8 cellular contexts compared by ENCODE assay signal in genomic region chr2:102064679-102065674, GRCh38.
A peak's percentile ranks its signal among the peaks of the same experiment; 100 is the strongest.
DNase-seq lines count a peak whose midpoint lies in the region; ATAC-seq, FAIRE-seq and TF ChIP-seq lines count a peak whose summit lies in the region.

No MANE protein-coding gene starts in this region.

- dilution Hi-C loops in keratinocyte (cut with MboI; ENCODE audit: extremely low pct_ligation_motif_present, low sequenced_read_pairs) = no loop called here

- H3K36me3 ChIP-seq in adrenal gland (replicated peaks in 1 of 2) (no peaks in the 10 kb centered on the region), keratinocyte (ENCODE audit: control insufficient read depth in 2 of 2, extremely low read depth in 1 of 2, insufficient read depth in 2 of 2, low read length in 2 of 2) (no peaks in the 10 kb centered on the region), smooth muscle cell (ENCODE audit: low read depth) (no peaks in the 10 kb centered on the region)

- H3K79me2 ChIP-seq in keratinocyte (ENCODE audit: control insufficient read depth, insufficient read depth, low read length) = no peaks in the 10 kb centered on the region
- no peaks in the 10 kb centered on the region for H3K79me2 ChIP-seq in smooth muscle cell (ENCODE audit: low read depth)

- H2AFZ ChIP-seq in keratinocyte (ENCODE audit: control insufficient read depth, low read length) = peak overlapping the region; percentile 75
- no peak overlapping the region for H2AFZ ChIP-seq in smooth muscle cell (ENCODE audit: low read depth)

- no peaks in the 10 kb centered on the region for H4K20me1 ChIP-seq in keratinocyte (ENCODE audit: control insufficient read depth, extremely low read depth, insufficient read depth, low read length)
- no peaks in the 10 kb centered on the region for H4K20me1 ChIP-seq in smooth muscle cell (ENCODE audit: low read depth)

- H3K9me3 ChIP-seq in adrenal gland (replicated peaks in 1 of 3) = peaks cover 0 to 5% (median 0%) of the 10 kb centered on the region in 3 donors
- H3K9me3 ChIP-seq in keratinocyte (ENCODE audit: control insufficient read depth, low read depth, low read length) = peaks cover 7% of the 10 kb centered on the region
- no peaks in the 10 kb centered on the region for H3K9me3 ChIP-seq in smooth muscle cell (replicated peaks; ENCODE audit: low read depth)

- peak overlapping the region; percentile 71 for H3K4me2 ChIP-seq in keratinocyte (ENCODE audit: control insufficient read depth, extremely low read depth, insufficient read depth, low read depth, low read length)
- peak overlapping the region; percentile 78 for H3K4me2 ChIP-seq in smooth muscle cell

- intact Hi-C loops in adrenal gland (cut with DNase I) = loop anchor here (5.0 kb wide), 3 partner anchors 33 to 172 kb away; no protein-coding TSS in a partner anchor

- H3K27me3 ChIP-seq in adrenal gland = no peaks in the 10 kb centered on the region
- H3K27me3 ChIP-seq in keratinocyte (ENCODE audit: control insufficient read depth, extremely low read depth, insufficient read depth, low read length) = no peaks in the 10 kb centered on the region
- H3K27me3 ChIP-seq in smooth muscle cell (ENCODE audit: low read depth) = no peaks in the 10 kb centered on the region

- H3F3A ChIP-seq in smooth muscle cell (ENCODE audit: low read depth) = peaks cover 38% of the 10 kb centered on the region

- H3K4me1 ChIP-seq in adrenal gland (replicated peaks in 1 of 2) = peaks cover 48 to 66% of the 10 kb centered on the region in 2 donors
- H3K4me1 ChIP-seq in keratinocyte (ENCODE audit: control insufficient read depth, extremely low read depth, insufficient read depth, low read length) = peaks cover 32% of the 10 kb centered on the region
- H3K4me1 ChIP-seq in smooth muscle cell (ENCODE audit: low read depth) = peaks cover 5% of the 10 kb centered on the region

- no peak for TF ChIP-seq POLR2A in adrenal gland (IDR thresholded peaks at IDR 0.05)

- FAIRE-seq in keratinocyte (lab: Jason Lieb, UNC) = no peak

- peak overlapping the region; percentile 89 to 98 (median 95) for H3K27ac ChIP-seq in adrenal gland
- H3K27ac ChIP-seq in keratinocyte (ENCODE audit: control insufficient read depth, insufficient read depth, low read length) = peak overlapping the region; percentile 74
- H3K27ac ChIP-seq in smooth muscle cell (ENCODE audit: low read depth) = peak overlapping the region; percentile 81

- peak overlapping the region; percentile 3 for H3K9ac ChIP-seq in keratinocyte (ENCODE audit: control insufficient read depth, extremely low read depth, insufficient read depth, low read length)
- H3K9ac ChIP-seq in smooth muscle cell (ENCODE audit: low read depth) = no peak overlapping the region

- ATAC-seq in GM21390 (IDR thresholded peaks at IDR 0.05; ENCODE audit: unreplicated experiment) (no peak), GM18867 (IDR thresholded peaks at IDR 0.05; ENCODE audit: unreplicated experiment) (no peak)

- no peak for TF ChIP-seq CTCF in adrenal gland (IDR thresholded peaks at IDR 0.05)
- no peak for TF ChIP-seq CTCF in keratinocyte (optimal IDR thresholded peaks at IDR 0.05 in 1 of 3, IDR thresholded peaks at IDR 0.05 in 1 of 3, conservative IDR thresholded peaks at IDR 0.05 in 1 of 3; ENCODE audit: extremely low read depth in 1 of 3, insufficient read depth in 2 of 3, low read length in 3 of 3)
- no peak for TF ChIP-seq CTCF in smooth muscle cell (IDR thresholded peaks at IDR 0.05; ENCODE audit: borderline replicate concordance, insufficient read depth, poor library complexity, severe bottlenecking)

- 66 to 71% (median 71%) methylated on average over 15 to 17 of the region's 17 CpGs for WGBS in adrenal gland, 4 donors
- WGBS in smooth muscle cell (ENCODE audit: low lambda C conversion rate) = 62% methylated on average over 17 of the region's 17 CpGs

- H3K4me3 ChIP-seq in adrenal gland (peak overlapping the region in 1 of 4 donors; percentile 5), keratinocyte (ENCODE audit: control insufficient read depth in 2 of 3, extremely low read depth in 1 of 3, insufficient read depth in 2 of 3, low read depth in 1 of 3, low read length in 3 of 3) (no peak overlapping the region), smooth muscle cell (no peak overlapping the region)

- H3K9me1 ChIP-seq in keratinocyte (ENCODE audit: control insufficient read depth, extremely low read depth, insufficient read depth, low read length) = no peaks in the 10 kb centered on the region

- DNase-seq in H4 (ENCODE audit: low spot score) (peak; percentile 37), adrenal gland (peak in 4 of 7 donors; percentile 45 to 70 (median 51)), keratinocyte (ENCODE audit: low read depth, low spot score) (no peak), smooth muscle cell (lab: John Stamatoyannopoulos, UW; ENCODE audit: unreplicated experiment) (no peak), amygdala (lab: John Stamatoyannopoulos, UW) (no peak), NCI-H187 (lab: John Stamatoyannopoulos, UW) (no peak)

Comparison
In these comparisons a context has a peak if more than half of its experiments do, and no peak if none do; other contexts are left out.
1. DNase-seq: peak in H4 (single experiment) and adrenal gland (4 of 7); none in keratinocyte (single experiment), smooth muscle cell (single experiment), amygdala (0 of 56) and NCI-H187 (0 of 2).
2. Peak in every context shown above with its lines, with median percentiles within 50 percentile points of each other: H3K27ac ChIP-seq.